In genomic region chr12:108255203-108255602, GRCh38 we compare ENCODE assay signal across 28 cellular contexts.
"Had no signal": no experiment of that assay in that cellular context is flagged by ENCODE, and none has a peak within 500 bp of the region (broad histone marks: within the 10 kb centered on the region; RNA-seq: fewer than 3 reads in every experiment).

No MANE protein-coding gene starts in this region.

- H3K27me3 ChIP-seq: ascending aorta, brain microvascular endothelial cell, foreskin keratinocyte had no signal

- H3K4me1 Mint-ChIP-seq: activated CD4-positive, alpha-beta memory T cell treated with anti-CD3 and anti-CD28 coated beads, Interleukin-2, amount 10 ng/mL, durations not matched to agents 7 days and 5 days; activated CD4-positive, alpha-beta T cell treated with anti-CD3 and anti-CD28 coated beads, Interleukin-2, amount 10 ng/mL, durations not matched to agents 24 days and 14 days; activated naive CD4-positive, alpha-beta T cell treated with anti-CD3 and anti-CD28 coated beads, Interleukin-2, amount 10 ng/mL, durations not matched to agents 7 days and 5 days had no signal

- H3K9me3 ChIP-seq: gastrocnemius medialis had no signal

- FAIRE-seq: bronchial epithelial cell, colon had no signal

- H3K4me1 ChIP-seq: ascending aorta, foreskin keratinocyte, gastrocnemius medialis, heart right ventricle had no signal

- H3K4me3 Mint-ChIP-seq: activated CD4-positive, alpha-beta memory T cell treated with anti-CD3 and anti-CD28 coated beads, Interleukin-2, amount 10 ng/mL, durations not matched to agents 7 days and 5 days; activated CD4-positive, alpha-beta T cell treated with anti-CD3 and anti-CD28 coated beads for 36 hours; activated CD4-positive, alpha-beta T cell treated with anti-CD3 and anti-CD28 coated beads, Interleukin-2, amount 10 ng/mL, durations not matched to agents 24 days and 14 days; activated naive CD4-positive, alpha-beta T cell treated with anti-CD3 and anti-CD28 coated beads, Interleukin-2, amount 10 ng/mL, durations not matched to agents 7 days and 5 days; activated naive CD8-positive, alpha-beta T cell treated with anti-CD3 and anti-CD28 coated beads, Interleukin-2, amount 10 ng/mL, durations not matched to agents 7 days and 5 days; activated T-cell treated with anti-CD3 and anti-CD28 coated beads, Interleukin-2, amount 50 U/mL, for 24 hours; activated T-cell treated with anti-CD3 and anti-CD28 coated beads, Interleukin-2, amount 50 U/mL, for 72 hours; effector memory CD8-positive, alpha-beta T cell had no signal

- H3K9me3 Mint-ChIP-seq: activated CD4-positive, alpha-beta T cell treated with anti-CD3 and anti-CD28 coated beads, Interleukin-2, amount 10 ng/mL, durations not matched to agents 24 days and 14 days; activated naive CD4-positive, alpha-beta T cell treated with anti-CD3 and anti-CD28 coated beads, Interleukin-2, amount 10 ng/mL, durations not matched to agents 7 days and 5 days; activated naive CD8-positive, alpha-beta T cell treated with anti-CD3 and anti-CD28 coated beads, Interleukin-2, amount 10 ng/mL, durations not matched to agents 7 days and 5 days had no signal

- H3K27ac Mint-ChIP-seq: activated CD4-positive, alpha-beta memory T cell treated with anti-CD3 and anti-CD28 coated beads, Interleukin-2, amount 10 ng/mL, durations not matched to agents 7 days and 5 days; activated CD4-positive, alpha-beta T cell treated with anti-CD3 and anti-CD28 coated beads for 36 hours; activated CD4-positive, alpha-beta T cell treated with anti-CD3 and anti-CD28 coated beads, Interleukin-2, amount 10 ng/mL, durations not matched to agents 24 days and 14 days; activated naive CD4-positive, alpha-beta T cell treated with anti-CD3 and anti-CD28 coated beads, Interleukin-2, amount 10 ng/mL, durations not matched to agents 7 days and 5 days; activated naive CD4-positive, alpha-beta T cell treated with anti-CD3 and anti-CD28 coated beads, Interleukin-2, amount 50 U/mL, for 72 hours; activated naive CD8-positive, alpha-beta T cell treated with anti-CD3 and anti-CD28 coated beads, Interleukin-2, amount 10 ng/mL, durations not matched to agents 7 days and 5 days; activated T-cell treated with anti-CD3 and anti-CD28 coated beads, Interleukin-2, amount 50 U/mL, for 24 hours; activated T-cell treated with anti-CD3 and anti-CD28 coated beads, Interleukin-2, amount 50 U/mL, for 72 hours; effector memory CD8-positive, alpha-beta T cell had no signal

- DNase-seq: activated CD4-positive, alpha-beta memory T cell treated with anti-CD3 and anti-CD28 coated beads, Interleukin-2, amount 10 ng/mL, durations not matched to agents 7 days and 5 days; activated CD4-positive, alpha-beta T cell treated with anti-CD3 and anti-CD28 coated beads for 36 hours; activated CD4-positive, alpha-beta T cell treated with anti-CD3 and anti-CD28 coated beads, Interleukin-2, amount 10 ng/mL, durations not matched to agents 24 days and 14 days; activated CD4-positive, CD25-positive, alpha-beta regulatory T cell; activated CD4-positive, CD25-positive, alpha-beta regulatory T cell treated with anti-CD3 and anti-CD28 coated beads, Interleukin-2, amount 50 U/mL, for 72 hours; activated CD8-positive, alpha-beta memory T cell treated with anti-CD3 and anti-CD28 coated beads, Interleukin-2, amount 50 U/mL, for 48 hours; activated gamma-delta T cell; activated naive CD4-positive, alpha-beta T cell; activated naive CD4-positive, alpha-beta T cell treated with anti-CD3 and anti-CD28 coated beads, Interleukin-2, amount 10 ng/mL, durations not matched to agents 7 days and 5 days; activated naive CD8-positive, alpha-beta T cell treated with anti-CD3 and anti-CD28 coated beads, Interleukin-2, amount 10 ng/mL, durations not matched to agents 7 days and 5 days; activated T-cell treated with anti-CD3 and anti-CD28 coated beads for 4 hours; activated T-cell treated with anti-CD3 and anti-CD28 coated beads, Interleukin-2, amount 50 U/mL, for 24 hours; activated T-cell treated with anti-CD3 and anti-CD28 coated beads, Interleukin-2, amount 50 U/mL, for 72 hours; brain microvascular endothelial cell; cortex of kidney; dermis blood vessel endothelial cell; effector CD4-positive, alpha-beta T cell; effector memory CD8-positive, alpha-beta T cell; erythroblast; foreskin keratinocyte; gastrocnemius medialis; heart right ventricle; T-helper 2 cell had no signal

- ATAC-seq: activated CD4-positive, alpha-beta T cell treated with anti-CD3 and anti-CD28 coated beads for 36 hours; activated naive CD4-positive, alpha-beta T cell treated with anti-CD3 and anti-CD28 coated beads, Interleukin-2, amount 50 U/mL, for 72 hours; activated T-cell treated with anti-CD3 and anti-CD28 coated beads, Interleukin-2, amount 50 U/mL, for 72 hours; effector memory CD8-positive, alpha-beta T cell; foreskin keratinocyte; gastrocnemius medialis; heart right ventricle had no signal

- H3K27ac ChIP-seq: ascending aorta, brain microvascular endothelial cell, esophagus muscularis mucosa, foreskin keratinocyte, gastrocnemius medialis, heart right ventricle had no signal

- H3K36me3 Mint-ChIP-seq: activated naive CD4-positive, alpha-beta T cell treated with anti-CD3 and anti-CD28 coated beads, Interleukin-2, amount 10 ng/mL, durations not matched to agents 7 days and 5 days; activated naive CD8-positive, alpha-beta T cell treated with anti-CD3 and anti-CD28 coated beads, Interleukin-2, amount 10 ng/mL, durations not matched to agents 7 days and 5 days had no signal

- H3K36me3 ChIP-seq: ascending aorta, brain microvascular endothelial cell, esophagus muscularis mucosa, gastrocnemius medialis, heart right ventricle had no signal

- H3K4me3 ChIP-seq: ascending aorta, esophagus muscularis mucosa, gastrocnemius medialis, heart right ventricle had no signal
